In the genomic region with DNA sequence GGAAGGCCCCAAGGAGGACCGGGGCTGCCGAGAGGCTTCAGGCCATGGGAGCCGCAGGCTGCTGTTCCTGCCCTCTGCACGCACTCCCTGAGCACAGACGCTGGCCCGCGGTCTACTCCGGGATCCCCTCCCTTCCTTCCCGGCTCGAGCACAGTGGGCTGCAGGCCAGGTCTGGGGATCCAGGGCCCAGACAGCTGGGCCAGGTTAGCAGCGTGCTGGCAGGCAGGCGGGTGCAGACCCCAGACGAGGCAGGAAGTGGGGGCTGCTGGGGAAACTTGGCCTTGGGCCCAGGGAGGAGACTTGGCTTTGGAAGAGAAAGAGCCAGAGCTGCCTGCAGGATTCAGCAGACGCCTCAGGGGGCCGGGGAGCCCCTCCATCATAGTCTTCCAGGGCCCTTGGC, we compare ENCODE assay signal across 2 cellular contexts.
TF ChIP-seq lines count a peak whose summit lies in the region.

No MANE protein-coding gene starts in this region.

TF ChIP-seq in GM23338, 12 proteins besides CTCF, POLR2A, EP300 and RAD21:
- TF ChIP-seq EZH2phosphoT487 (IDR thresholded peaks at IDR 0.05; ENCODE audit: unreplicated experiment), result no peak

TF ChIP-seq in SK-N-SH, 30 proteins besides CTCF, POLR2A, EP300 and RAD21:
- TF ChIP-seq FOXJ3 (CRISPR knock-in tag; IDR thresholded peaks at IDR 0.05), result peak; percentile 98
- peak; percentile 24; the same call in 1 of the 2 replicates for TF ChIP-seq USF2 (IDR thresholded peaks at IDR 0.05; ENCODE audit: borderline replicate concordance, low read depth, low read length)
- 0 out of 2 replicates have a peak, but pooled peaks have one; percentile 28 for TF ChIP-seq TAF1 (IDR thresholded peaks at IDR 0.05; ENCODE audit: borderline replicate concordance, low read depth, low read length)
- TF ChIP-seq JUND (IDR thresholded peaks at IDR 0.05), result no peak
- TF ChIP-seq TCF12 (IDR thresholded peaks at IDR 0.05), result peak; percentile 73; the same call in 1 of the 2 replicates
- TF ChIP-seq CHD2 (IDR thresholded peaks at IDR 0.05; ENCODE audit: low read length, partially characterized antibody), result peak; percentile 83
- TF ChIP-seq RXRA (IDR thresholded peaks at IDR 0.05; ENCODE audit: borderline replicate concordance, low read depth), result no peak
- peak; percentile 95 for TF ChIP-seq NFIC (IDR thresholded peaks at IDR 0.05; ENCODE audit: borderline replicate concordance)
- no peak for TF ChIP-seq FOSL2 (IDR thresholded peaks at IDR 0.05; ENCODE audit: borderline replicate concordance, low read depth)
- peak; percentile 69; the same call in 1 of the 2 replicates for TF ChIP-seq MAX (IDR thresholded peaks at IDR 0.05; ENCODE audit: low read depth)
- peak; percentile 86 for TF ChIP-seq RCOR1 (IDR thresholded peaks at IDR 0.05; ENCODE audit: low read length)
- TF ChIP-seq MXI1 (IDR thresholded peaks at IDR 0.05; ENCODE audit: low read depth, low read length), result peak; percentile 87
